1 cellular context compared by ENCODE assay signal in the genomic region with DNA sequence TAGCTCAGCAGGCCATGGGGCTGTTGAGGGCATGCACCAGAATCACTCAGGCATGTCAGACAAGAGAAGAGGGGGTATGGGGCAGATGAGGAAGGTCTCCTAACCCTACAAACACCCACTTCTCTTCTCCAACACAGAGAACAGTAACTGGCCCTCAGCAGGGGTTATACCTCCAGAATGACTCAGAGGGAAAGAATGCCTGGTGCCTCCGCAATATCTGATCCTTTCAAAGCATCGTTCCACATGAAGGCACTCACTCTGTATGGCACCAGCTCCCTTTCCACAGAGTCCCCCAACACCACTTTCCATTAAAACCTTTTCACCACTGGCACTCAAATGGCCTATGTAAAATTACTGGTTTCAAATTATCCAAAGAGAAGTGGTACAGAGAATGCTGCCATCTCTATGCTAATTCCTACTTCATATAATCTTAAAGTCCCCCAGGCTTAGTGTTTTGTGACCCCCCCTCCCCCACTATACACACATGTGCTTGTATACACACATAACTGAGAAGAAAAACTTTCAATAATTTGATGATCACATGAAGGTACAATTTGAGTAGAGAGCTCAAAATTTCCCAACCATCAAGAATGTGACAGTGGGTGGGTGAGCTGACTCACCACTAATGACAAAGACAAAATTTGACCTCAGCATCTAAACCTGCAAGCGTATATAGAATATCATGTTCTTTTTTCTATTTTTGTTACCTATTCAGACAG.
TF ChIP-seq lines count a peak whose summit lies in the region.

No MANE protein-coding gene starts in this region.

TF ChIP-seq in GM23338, 12 proteins besides CTCF, POLR2A, EP300 and RAD21 (continued from another document):
- TF ChIP-seq, protein P1, sequence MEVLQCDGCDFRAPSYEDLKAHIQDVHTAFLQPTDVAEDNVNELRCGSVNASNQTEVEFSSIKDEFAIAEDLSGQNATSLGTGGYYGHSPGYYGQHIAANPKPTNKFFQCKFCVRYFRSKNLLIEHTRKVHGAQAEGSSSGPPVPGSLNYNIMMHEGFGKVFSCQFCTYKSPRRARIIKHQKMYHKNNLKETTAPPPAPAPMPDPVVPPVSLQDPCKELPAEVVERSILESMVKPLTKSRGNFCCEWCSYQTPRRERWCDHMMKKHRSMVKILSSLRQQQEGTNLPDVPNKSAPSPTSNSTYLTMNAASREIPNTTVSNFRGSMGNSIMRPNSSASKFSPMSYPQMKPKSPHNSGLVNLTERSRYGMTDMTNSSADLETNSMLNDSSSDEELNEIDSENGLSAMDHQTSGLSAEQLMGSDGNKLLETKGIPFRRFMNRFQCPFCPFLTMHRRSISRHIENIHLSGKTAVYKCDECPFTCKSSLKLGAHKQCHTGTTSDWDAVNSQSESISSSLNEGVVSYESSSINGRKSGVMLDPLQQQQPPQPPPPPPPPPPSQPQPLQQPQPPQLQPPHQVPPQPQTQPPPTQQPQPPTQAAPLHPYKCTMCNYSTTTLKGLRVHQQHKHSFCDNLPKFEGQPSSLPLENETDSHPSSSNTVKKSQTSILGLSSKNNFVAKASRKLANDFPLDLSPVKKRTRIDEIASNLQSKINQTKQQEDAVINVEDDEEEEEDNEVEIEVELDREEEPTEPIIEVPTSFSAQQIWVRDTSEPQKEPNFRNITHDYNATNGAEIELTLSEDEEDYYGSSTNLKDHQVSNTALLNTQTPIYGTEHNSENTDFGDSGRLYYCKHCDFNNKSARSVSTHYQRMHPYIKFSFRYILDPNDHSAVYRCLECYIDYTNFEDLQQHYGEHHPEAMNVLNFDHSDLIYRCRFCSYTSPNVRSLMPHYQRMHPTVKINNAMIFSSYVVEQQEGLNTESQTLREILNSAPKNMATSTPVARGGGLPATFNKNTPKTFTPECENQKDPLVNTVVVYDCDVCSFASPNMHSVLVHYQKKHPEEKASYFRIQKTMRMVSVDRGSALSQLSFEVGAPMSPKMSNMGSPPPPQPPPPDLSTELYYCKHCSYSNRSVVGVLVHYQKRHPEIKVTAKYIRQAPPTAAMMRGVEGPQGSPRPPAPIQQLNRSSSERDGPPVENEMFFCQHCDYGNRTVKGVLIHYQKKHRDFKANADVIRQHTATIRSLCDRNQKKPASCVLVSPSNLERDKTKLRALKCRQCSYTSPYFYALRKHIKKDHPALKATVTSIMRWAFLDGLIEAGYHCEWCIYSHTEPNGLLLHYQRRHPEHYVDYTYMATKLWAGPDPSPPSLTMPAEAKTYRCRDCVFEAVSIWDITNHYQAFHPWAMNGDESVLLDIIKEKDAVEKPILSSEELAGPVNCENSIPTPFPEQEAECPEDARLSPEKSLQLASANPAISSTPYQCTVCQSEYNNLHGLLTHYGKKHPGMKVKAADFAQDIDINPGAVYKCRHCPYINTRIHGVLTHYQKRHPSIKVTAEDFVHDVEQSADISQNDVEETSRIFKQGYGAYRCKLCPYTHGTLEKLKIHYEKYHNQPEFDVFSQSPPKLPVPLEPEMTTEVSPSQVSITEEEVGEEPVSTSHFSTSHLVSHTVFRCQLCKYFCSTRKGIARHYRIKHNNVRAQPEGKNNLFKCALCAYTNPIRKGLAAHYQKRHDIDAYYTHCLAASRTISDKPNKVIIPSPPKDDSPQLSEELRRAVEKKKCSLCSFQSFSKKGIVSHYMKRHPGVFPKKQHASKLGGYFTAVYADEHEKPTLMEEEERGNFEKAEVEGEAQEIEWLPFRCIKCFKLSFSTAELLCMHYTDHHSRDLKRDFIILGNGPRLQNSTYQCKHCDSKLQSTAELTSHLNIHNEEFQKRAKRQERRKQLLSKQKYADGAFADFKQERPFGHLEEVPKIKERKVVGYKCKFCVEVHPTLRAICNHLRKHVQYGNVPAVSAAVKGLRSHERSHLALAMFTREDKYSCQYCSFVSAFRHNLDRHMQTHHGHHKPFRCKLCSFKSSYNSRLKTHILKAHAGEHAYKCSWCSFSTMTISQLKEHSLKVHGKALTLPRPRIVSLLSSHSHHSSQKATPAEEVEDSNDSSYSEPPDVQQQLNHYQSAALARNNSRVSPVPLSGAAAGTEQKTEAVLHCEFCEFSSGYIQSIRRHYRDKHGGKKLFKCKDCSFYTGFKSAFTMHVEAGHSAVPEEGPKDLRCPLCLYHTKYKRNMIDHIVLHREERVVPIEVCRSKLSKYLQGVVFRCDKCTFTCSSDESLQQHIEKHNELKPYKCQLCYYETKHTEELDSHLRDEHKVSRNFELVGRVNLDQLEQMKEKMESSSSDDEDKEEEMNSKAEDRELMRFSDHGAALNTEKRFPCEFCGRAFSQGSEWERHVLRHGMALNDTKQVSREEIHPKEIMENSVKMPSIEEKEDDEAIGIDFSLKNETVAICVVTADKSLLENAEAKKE (CRISPR knock-in tag; IDR thresholded peaks at IDR 0.05): peak; percentile 95
- TF ChIP-seq EZH2 (IDR thresholded peaks at IDR 0.05; ENCODE audit: low read depth, unreplicated experiment) (no peak), CREB1 (CRISPR knock-in tag; IDR thresholded peaks at IDR 0.05; ENCODE audit: low read depth) (no peak)
